Comparison of ENCODE assay signal across 12 cellular contexts in genomic region chr3:141278196-141279073, GRCh38. TPM values are rescaled to one million over a fixed set of nuclear protein-coding genes. Genes with fewer than 3 reads are reported as not detected.
DNase-seq lines count a peak whose midpoint lies in the region; ATAC-seq and TF ChIP-seq lines count a peak whose summit lies in the region.
"Had no signal": no experiment of that assay in that cellular context is flagged by ENCODE, and none has a peak within 500 bp of the region (broad histone marks: within the 10 kb centered on the region; RNA-seq: fewer than 3 reads in every experiment).

No MANE protein-coding gene starts in this region.

- H2AFZ ChIP-seq in IMR-90 (replicated peaks; ENCODE audit: low read length, poor library complexity), result no peak overlapping the region
- H2AFZ ChIP-seq: hepatocyte had no signal

- no peak overlapping the region for H3K56ac ChIP-seq in IMR-90 (ENCODE audit: extremely low read depth, insufficient read depth, low read length)

- no peaks in the 10 kb centered on the region for H4K20me1 ChIP-seq in IMR-90 (ENCODE audit: insufficient read depth, low read length)

- no peak overlapping the region for H4K8ac ChIP-seq in IMR-90 (ENCODE audit: low read depth in 2 of 2, low read length in 2 of 2)

- H2BK20ac ChIP-seq in IMR-90 (ENCODE audit: low read depth, low read length), result no peak overlapping the region

- H3K9me1 ChIP-seq in IMR-90 (ENCODE audit: insufficient read depth, low read length), result peaks cover 5% of the 10 kb centered on the region

- no peak overlapping the region for H4K5ac ChIP-seq in IMR-90 (ENCODE audit: low read depth, low read length)

- H2BK120ac ChIP-seq in IMR-90 (ENCODE audit: low read depth, low read length), result no peak overlapping the region

- no peak for ATAC-seq in IMR-90 (ENCODE audit: low read depth)
- ATAC-seq in mucosa of descending colon, result no peak

- H3K4me3 Mint-ChIP-seq in CD8-positive, alpha-beta memory T cell, result no peak overlapping the region
- H3K4me3 Mint-ChIP-seq in osteocyte (ENCODE audit: unreplicated experiment), result no peak overlapping the region

- peaks cover 7 to 34% (median 13%) of the 10 kb centered on the region in 3 donors for H3K36me3 Mint-ChIP-seq in CD8-positive, alpha-beta memory T cell
- peaks cover 6% of the 10 kb centered on the region for H3K36me3 Mint-ChIP-seq in osteocyte (ENCODE audit: unreplicated experiment)

- no peak overlapping the region for H2AK9ac ChIP-seq in IMR-90 (replicated peaks; ENCODE audit: low read depth, low read length, poor library complexity)

- H3K18ac ChIP-seq in IMR-90 (ENCODE audit: low read depth, low read length), result no peak overlapping the region

- H2BK15ac ChIP-seq in IMR-90 (ENCODE audit: low read depth, low read length), result no peak overlapping the region

- BruUV-seq in IMR-90 (replicated peaks; lab: Mats Ljungman, UMichigan), result no TSS peak

- H3K27ac Mint-ChIP-seq in CD8-positive, alpha-beta memory T cell, result peak overlapping the region in 5 of 8 donors; percentile 8 to 70 (median 62)
- peak overlapping the region; percentile 69 for H3K27ac Mint-ChIP-seq in osteocyte (ENCODE audit: unreplicated experiment)

- H3K27me3 ChIP-seq in CD8-positive, alpha-beta memory T cell (ENCODE audit: insufficient read depth, low read length, poor library complexity, severe bottlenecking), result no peaks in the 10 kb centered on the region
- H3K27me3 ChIP-seq in IMR-90 (ENCODE audit: control insufficient read depth, insufficient read depth, low read length), result no peaks in the 10 kb centered on the region
- H3K27me3 ChIP-seq: hepatocyte had no signal

- 0 out of 2 replicates have a peak overlapping the region, but pooled peaks have one; percentile 35 for H2AK5ac ChIP-seq in IMR-90 (ENCODE audit: low read depth, low read length)

- H3K4me1 Mint-ChIP-seq in CD8-positive, alpha-beta memory T cell, result peaks cover 24 to 34% (median 30%) of the 10 kb centered on the region in 3 donors
- H3K4me1 Mint-ChIP-seq in osteocyte (ENCODE audit: unreplicated experiment), result peaks cover 79% of the 10 kb centered on the region

- H3K9me3 Mint-ChIP-seq in CD8-positive, alpha-beta memory T cell, result no peaks in the 10 kb centered on the region
- no peaks in the 10 kb centered on the region for H3K9me3 Mint-ChIP-seq in osteocyte (ENCODE audit: unreplicated experiment)

- in situ Hi-C loops in IMR-90 (cut with MboI; ENCODE audit: low sequenced_read_pairs), result no loop called here

- H3K27me3 Mint-ChIP-seq in CD8-positive, alpha-beta memory T cell, result no peaks in the 10 kb centered on the region
- no peaks in the 10 kb centered on the region for H3K27me3 Mint-ChIP-seq in osteocyte (ENCODE audit: unreplicated experiment)

- H3K79me1 ChIP-seq in IMR-90 (ENCODE audit: low read depth in 1 of 2, low read length in 2 of 2), result no peaks in the 10 kb centered on the region; a peak in 1 of 4 replicates

- no peak for TF ChIP-seq POLR2A in IMR-90 (IDR thresholded peaks at IDR 0.05; ENCODE audit: low read depth, low read length)
- no peak for TF ChIP-seq POLR2A in lower leg skin (IDR thresholded peaks at IDR 0.05)

- no peak overlapping the region for H3K4me3 ChIP-seq in CD8-positive, alpha-beta memory T cell (ENCODE audit: low read length)
- H3K4me3 ChIP-seq in IMR-90 (ENCODE audit: insufficient read depth, low read depth, low read length) (no peak overlapping the region), coronary artery (no peak overlapping the region), mucosa of descending colon (no peak overlapping the region), lower leg skin (ENCODE audit: low read depth, poor library complexity, severe bottlenecking) (no peak overlapping the region)
- H3K4me3 ChIP-seq: hepatocyte, skin epidermis had no signal

- H3K4me1 ChIP-seq in CD8-positive, alpha-beta memory T cell (ENCODE audit: insufficient read depth, low read length), result peaks cover 24% of the 10 kb centered on the region
- H3K4me1 ChIP-seq in IMR-90 (ENCODE audit: control insufficient read depth, insufficient read depth, low read length), result peaks cover 12% of the 10 kb centered on the region
- H3K4me1 ChIP-seq in mucosa of descending colon (ENCODE audit: low read depth), result no peaks in the 10 kb centered on the region

- no peak overlapping the region for H2BK5ac ChIP-seq in IMR-90 (ENCODE audit: low read depth, low read length, poor library complexity, severe bottlenecking)

- TF ChIP-seq RAD21 in IMR-90 (IDR thresholded peaks at IDR 0.05; ENCODE audit: low read length), result no peak

- intact Hi-C loops in IMR-90 (cut with micrococcal nuclease) (loop anchor here (1.0 kb wide), 1 partner anchor 47 kb away; the partner anchor contains the start of gene PXYLP1), mucosa of descending colon (cut with DNase I, micrococcal nuclease) (no loop called here), lower leg skin (cut with DNase I; ENCODE audit: low total_unique reads) (loop anchor here (2.0 kb wide), 1 partner anchor 46 kb away; no protein-coding TSS in a partner anchor)

- no peak overlapping the region for H3K4ac ChIP-seq in IMR-90 (ENCODE audit: low read depth, low read length)

- dilution Hi-C loops in IMR-90 (cut with HindIII; ENCODE audit: low sequenced_read_pairs, unreplicated experiment), result no loop called here

- no peaks in the 10 kb centered on the region for H3K9me3 ChIP-seq in CD8-positive, alpha-beta memory T cell (ENCODE audit: low read length)
- H3K9me3 ChIP-seq in IMR-90 (ENCODE audit: control insufficient read depth, insufficient read depth, low read length) (no peaks in the 10 kb centered on the region), mucosa of descending colon (no peaks in the 10 kb centered on the region)

- no peak overlapping the region for H3K4me2 ChIP-seq in IMR-90 (ENCODE audit: low read depth, low read length)
- H3K4me2 ChIP-seq: hepatocyte had no signal

- H3K9ac ChIP-seq in IMR-90 (ENCODE audit: low read depth, low read length), result no peak overlapping the region

- no peaks in the 10 kb centered on the region for H3K36me3 ChIP-seq in CD8-positive, alpha-beta memory T cell (ENCODE audit: insufficient read depth, low read length)
- H3K36me3 ChIP-seq in IMR-90 (ENCODE audit: control insufficient read depth, insufficient read depth, low read length), result no peaks in the 10 kb centered on the region
- H3K36me3 ChIP-seq in mucosa of descending colon (ENCODE audit: low read depth), result no peaks in the 10 kb centered on the region

- 96% methylated on average over 8 of the region's 17 CpGs; no CpG with 5 or more reads in 1 of the 2 experiments for WGBS in IMR-90 (ENCODE audit: extremely low coverage in 2 of 2, insufficient read length in 1 of 2), 2 experiments
- 91 to 93% methylated on average over 17 of the region's 17 CpGs for WGBS in lower leg skin, 2 donors

- no peak overlapping the region; the same call in 1 of the 2 replicates for H4K91ac ChIP-seq in IMR-90 (ENCODE audit: insufficient read depth, low read depth, low read length)

- H3K14ac ChIP-seq in IMR-90 (replicated peaks; ENCODE audit: low read depth, low read length), result no peak overlapping the region

- TF ChIP-seq CTCF in IMR-90 (conservative IDR thresholded peaks at IDR 0.05; ENCODE audit: low read depth, low read length), result no peak
- TF ChIP-seq CTCF in coronary artery (IDR thresholded peaks at IDR 0.05), result no peak
- no peak for TF ChIP-seq CTCF in osteocyte (IDR thresholded peaks at IDR 0.05)
- no peak for TF ChIP-seq CTCF in mucosa of descending colon (IDR thresholded peaks at IDR 0.05)
- TF ChIP-seq CTCF in lower leg skin (IDR thresholded peaks at IDR 0.05), result no peak

- DNase-seq in CD8-positive, alpha-beta memory T cell, result no peak
- DNase-seq in IMR-90 (no peak), coronary artery (ENCODE audit: low spot score) (peak; percentile 57), osteocyte (ENCODE audit: extremely low spot score, unreplicated experiment) (peak; percentile 79), NCI-H345 (lab: John Stamatoyannopoulos, UW) (no peak), mucosa of descending colon (no peak), lower leg skin (ENCODE audit: low spot score in 2 of 2) (no peak)
- DNase-seq: activated CD4-positive, alpha-beta T cell treated with anti-CD3 and anti-CD28 coated beads, Interleukin-2, amount 50 U/mL, for 48 hours; midbrain; stimulated activated CD8-positive, alpha-beta memory T cell treated with anti-CD3 and anti-CD28 coated beads, Interleukin-4, amount 100 ng/mL, for 48 hours had no signal

- no peak overlapping the region for H3K27ac ChIP-seq in CD8-positive, alpha-beta memory T cell (ENCODE audit: low read depth, low read length)
- H3K27ac ChIP-seq in IMR-90 (ENCODE audit: insufficient read depth, low read length) (no peak overlapping the region), coronary artery (peak overlapping the region in 1 of 2 donors; percentile 89)
- H3K27ac ChIP-seq: hepatocyte, skin epidermis had no signal

- POLR2A ChIA-PET in CD8-positive, alpha-beta memory T cell (lab: Charles Lee), result interaction anchor here (1.2 to 2.4 kb wide), 2 partner anchors 11 to 47 kb away, joined by 8 to 12 read pairs; partner anchors contain the start of gene PXYLP1
- POLR2A ChIA-PET in IMR-90 (lab: Charles Lee; ENCODE audit: unreplicated experiment), result no interaction called here

- CTCF ChIA-PET in CD8-positive, alpha-beta memory T cell (lab: Charles Lee), result interaction anchor here (0.6 to 4.7 kb wide), 11 partner anchors 12 to 47 kb away, joined by 3 to 49 read pairs (median 4); partner anchors contain the start of gene PXYLP1
- CTCF ChIA-PET in IMR-90 (lab: Yijun Ruan, JAX), result interaction anchor here (1.4 to 1.6 kb wide), 2 partner anchors 47 kb away, joined by 4 to 6 read pairs; partner anchors contain the start of gene PXYLP1

- H3K23ac ChIP-seq in IMR-90 (ENCODE audit: low read depth, low read length), result no peak overlapping the region

TF ChIP-seq in IMR-90, 13 proteins besides CTCF, POLR2A, EP300 and RAD21:
- TF ChIP-seq RFX5 (IDR thresholded peaks at IDR 0.05; ENCODE audit: low read depth, low read length) (no peak), SMC3 (IDR thresholded peaks at IDR 0.05; ENCODE audit: low read depth, low read length) (no peak), CEBPB (IDR thresholded peaks at IDR 0.05; ENCODE audit: low read depth, low read length) (peak; percentile 3; the same call in 1 of the 2 replicates)

RNA-seq across cellular contexts. Expression of gene PXYLP1, which starts 46.8 kb away (rescaled TPM):
- total RNA-seq in CD8-positive, alpha-beta memory T cell, result 1 to 10 TPM; 6.6 to 9.5 TPM
- 7.6 TPM for polyA plus RNA-seq in CD8-positive, alpha-beta memory T cell
- 13.3 and 15.6 TPM in 2 replicates for total RNA-seq in IMR-90 (2012; rRNA removed)
- 11.2 and 11.7 TPM in 2 replicates for polyA plus RNA-seq in IMR-90 (2012; rRNA removed)
- 5.3 and 6.3 TPM in 2 replicates for polyA plus RNA-seq in IMR-90 (2012; cell fraction: cytosol; rRNA removed)
- 10.0 and 20.5 TPM in 2 replicates for polyA plus RNA-seq in IMR-90 (2012; cell fraction: nucleus; rRNA removed; ENCODE audit: low replicate concordance)
- 21.2 and 21.9 TPM in 2 replicates for total RNA-seq in osteocyte
- total RNA-seq in mucosa of descending colon, result 10 to 100 TPM in 2 of 3 donors, 1 to 10 TPM in 1; 9.9 to 13.7 (median 10.5) TPM
- total RNA-seq in lower leg skin, result 10 to 100 TPM in 2 of 4 donors, 1 to 10 TPM in 2; 8.8 to 14.5 (median 10.2) TPM

Comparison
In these comparisons a context has a peak if more than half of its experiments do, and no peak if none do; other contexts are left out.
1. DNase-seq: peak in coronary artery (single experiment) and osteocyte (single experiment); none in CD8-positive, alpha-beta memory T cell (0 of 5), IMR-90 (single experiment), NCI-H345 (single experiment), mucosa of descending colon (0 of 3) and lower leg skin (0 of 2).
2. intact Hi-C loops: an anchor here in IMR-90 (1.0 kb wide) and lower leg skin (2.0 kb wide); none called in mucosa of descending colon.